ENCODE assay signal across 19 cellular contexts in genomic region chr14:38225946-38226345, GRCh38. TPM values are rescaled to one million over a fixed set of nuclear protein-coding genes. Genes with fewer than 3 reads are reported as not detected.
DNase-seq lines count a peak whose midpoint lies in the region; TF ChIP-seq lines count a peak whose summit lies in the region.
"Had no signal": no experiment of that assay in that cellular context is flagged by ENCODE, and none has a peak within 500 bp of the region (broad histone marks: within the 10 kb centered on the region; RNA-seq: fewer than 3 reads in every experiment).

No MANE protein-coding gene starts in this region.

- TF ChIP-seq CTCF in KMS-11 (conservative IDR thresholded peaks at IDR 0.05; ENCODE audit: low read depth, low read length) (no peak), OCI-LY1 (IDR thresholded peaks at IDR 0.05; ENCODE audit: low read length) (no peak), right atrium auricular region (IDR thresholded peaks at IDR 0.05) (no peak)

- no peaks in the 10 kb centered on the region for H3K9me2 ChIP-seq in OCI-LY1 (ENCODE audit: low read depth, low read length)

- H2AFZ ChIP-seq in KMS-11 (ENCODE audit: low read depth) (peak overlapping the region; percentile 26; the same call in 1 of the 2 replicates), OCI-LY1 (ENCODE audit: low read length) (peak overlapping the region; percentile 81; the same call in 1 of the 2 replicates)
- H2AFZ ChIP-seq: GM23338 had no signal

- H3F3A ChIP-seq in OCI-LY1 (ENCODE audit: insufficient read depth, low read length) = no peaks in the 10 kb centered on the region

- H3K9me3 ChIP-seq in BLaER1 (no peaks in the 10 kb centered on the region), OCI-LY1 (ENCODE audit: low read length) (0 out of 2 replicates have a peak, but pooled peaks cover 2% of the 10 kb centered on the region), right atrium auricular region (no peaks in the 10 kb centered on the region)

- no peak overlapping the region for H3K4me3 ChIP-seq in BLaER1
- H3K4me3 ChIP-seq in KMS-11 (IDR thresholded peaks at IDR 0.05; ENCODE audit: insufficient read depth, low read depth, low read length) = no peak overlapping the region
- no peak overlapping the region for H3K4me3 ChIP-seq in OCI-LY1 (ENCODE audit: low read depth, low read length, poor library complexity, severe bottlenecking)
- H3K4me3 ChIP-seq in right atrium auricular region = no peak overlapping the region
- H3K4me3 ChIP-seq: BLaER1 treated with 17β-estradiol and CSF1 and Interleukin-3, amounts not matched to agents 10 nM and 100 nM; GM12878; GM23338 had no signal

- no peaks in the 10 kb centered on the region for H3K79me2 ChIP-seq in KMS-11 (ENCODE audit: insufficient read depth, low read depth)
- H3K79me2 ChIP-seq in OCI-LY1 (ENCODE audit: insufficient read depth, low read length) = no peaks in the 10 kb centered on the region

- H3K36me3 ChIP-seq in BLaER1 = no peaks in the 10 kb centered on the region
- H3K36me3 ChIP-seq in KMS-11 (ENCODE audit: insufficient read depth) = no peaks in the 10 kb centered on the region
- 0 out of 2 replicates have a peak, but pooled peaks cover 3% of the 10 kb centered on the region for H3K36me3 ChIP-seq in OCI-LY1 (ENCODE audit: insufficient read depth, low read length)
- H3K36me3 ChIP-seq in right atrium auricular region = no peaks in the 10 kb centered on the region
- H3K36me3 ChIP-seq: BLaER1 treated with 17β-estradiol and CSF1 and Interleukin-3, amounts not matched to agents 10 nM and 100 nM had no signal

- H3K27ac ChIP-seq in BLaER1 = no peak overlapping the region
- H3K27ac ChIP-seq in KMS-11 = peak overlapping the region; percentile 28; the same call in 1 of the 2 replicates
- no peak overlapping the region for H3K27ac ChIP-seq in OCI-LY1 (ENCODE audit: low read depth, low read length, poor library complexity, severe bottlenecking)
- H3K27ac ChIP-seq in right atrium auricular region = no peak overlapping the region
- H3K27ac ChIP-seq: BLaER1 treated with 17β-estradiol and CSF1 and Interleukin-3, amounts not matched to agents 10 nM and 100 nM had no signal

- H3K4me1 ChIP-seq in BLaER1 (0 out of 2 replicates have a peak, but pooled peaks cover 5% of the 10 kb centered on the region), KMS-11 (ENCODE audit: low read depth, poor library complexity, severe bottlenecking) (peaks cover 50% of the 10 kb centered on the region), OCI-LY1 (ENCODE audit: insufficient read depth, low read length, severe bottlenecking) (peaks cover 23% of the 10 kb centered on the region), right atrium auricular region (no peaks in the 10 kb centered on the region)
- H3K4me1 ChIP-seq: BLaER1 treated with 17β-estradiol and CSF1 and Interleukin-3, amounts not matched to agents 10 nM and 100 nM had no signal

- H3K27me3 ChIP-seq in BLaER1 (no peaks in the 10 kb centered on the region), KMS-11 (ENCODE audit: insufficient read depth, low read depth) (no peaks in the 10 kb centered on the region), OCI-LY1 (ENCODE audit: insufficient read depth, low read length) (no peaks in the 10 kb centered on the region), right atrium auricular region (no peaks in the 10 kb centered on the region)
- H3K27me3 ChIP-seq: BLaER1 treated with 17β-estradiol and CSF1 and Interleukin-3, amounts not matched to agents 10 nM and 100 nM had no signal

- H3K4me2 ChIP-seq in BLaER1 (peak overlapping the region; percentile 9; the same call in 1 of the 2 replicates), KMS-11 (peak overlapping the region; percentile 45), OCI-LY1 (ENCODE audit: low read length) (no peak overlapping the region)
- H3K4me2 ChIP-seq: BLaER1 treated with 17β-estradiol and CSF1 and Interleukin-3, amounts not matched to agents 10 nM and 100 nM; GM23338 had no signal

- DNase-seq in right atrium auricular region (ENCODE audit: low spot score) = no peak
- DNase-seq in SHP77 treated with DMSO at 0.1 percent for 48 hours (lab: John Stamatoyannopoulos, UW) = no peak
- no peak for DNase-seq in stimulated activated CD4-positive, alpha-beta T cell treated with anti-CD3 and anti-CD28 coated beads, Interleukin-4, amount 100 ng/mL, for 4 hours
- DNase-seq: CD4-positive, alpha-beta T cell; CD8-positive, alpha-beta memory T cell; DMS 273 treated with DMSO at 0.1 percent for 48 hours; DMS79; EL; GDM1; H9 had no signal

- no peaks in the 10 kb centered on the region for H4K20me1 ChIP-seq in BLaER1
- no peaks in the 10 kb centered on the region for H4K20me1 ChIP-seq in KMS-11 (ENCODE audit: insufficient read depth)
- H4K20me1 ChIP-seq in OCI-LY1 (ENCODE audit: insufficient read depth, low read length) = no peaks in the 10 kb centered on the region
- H4K20me1 ChIP-seq: BLaER1 treated with 17β-estradiol and CSF1 and Interleukin-3, amounts not matched to agents 10 nM and 100 nM had no signal

- H3K9ac ChIP-seq in BLaER1 (no peak overlapping the region), KMS-11 (no peak overlapping the region), OCI-LY1 (ENCODE audit: low read length) (no peak overlapping the region)
- H3K9ac ChIP-seq: BLaER1 treated with 17β-estradiol and CSF1 and Interleukin-3, amounts not matched to agents 10 nM and 100 nM had no signal

RNA-seq across cellular contexts. Expression of gene SSTR1, which starts 18.2 kb away (rescaled TPM):
- 1 to 10 TPM in 1 of 2 donors, under 1 TPM in 1; 0.41 to 1.8 TPM for total RNA-seq in right atrium auricular region
- total RNA-seq: A172; B cell; CD4-positive, alpha-beta T cell; CD8-positive, alpha-beta memory T cell; GM12878; H4 had no signal

RNA-seq across cellular contexts. Expression of gene CLEC14A, which starts 29.9 kb away (rescaled TPM):
- total RNA-seq in right atrium auricular region = 10 to 100 TPM; 44.6 to 63.0 TPM
- total RNA-seq: A172; B cell; CD4-positive, alpha-beta T cell; CD8-positive, alpha-beta memory T cell; GM12878; GM23338; H4; H9 had no signal
